In genomic region chr4:185689407-185689806, GRCh38 we compare ENCODE assay signal across 27 cellular contexts.
"Had no signal": no experiment of that assay in that cellular context is flagged by ENCODE, and none has a peak within 500 bp of the region (broad histone marks: within the 10 kb centered on the region; RNA-seq: fewer than 3 reads in every experiment).

No MANE protein-coding gene starts in this region.

- H3K27me3 Mint-ChIP-seq: effector memory CD8-positive, alpha-beta T cell had no signal

- H3K4me1 Mint-ChIP-seq: mesothelial cell of epicardium, naive B cell had no signal

- DNase-seq: cortex of kidney; effector memory CD8-positive, alpha-beta T cell; erythroblast; esophagus squamous epithelium; foreskin melanocyte; left colon; mesenchymal stem cell; mucosa of descending colon; naive B cell; pancreas; stimulated activated CD4-positive, alpha-beta T cell treated with anti-CD3 and anti-CD28 coated beads, Interleukin-12 subunit alpha, Interleukin-12 subunit beta, amount 100 ng/mL, for 4 hours; stimulated activated CD4-positive, alpha-beta T cell treated with anti-CD3 and anti-CD28 coated beads, Interleukin-1b, Interleukin-23, amount 100 ng/mL, for 48 hours; stimulated activated CD4-positive, alpha-beta T cell treated with anti-CD3 and anti-CD28 coated beads, Interleukin-4, amount 100 ng/mL, for 1 hour; stimulated activated CD8-positive, alpha-beta memory T cell treated with anti-CD3 and anti-CD28 coated beads, Interleukin-4, amount 100 ng/mL, for 48 hours; stimulated activated naive CD8-positive, alpha-beta T cell treated with anti-CD3 and anti-CD28 coated beads, Interleukin-15, Interleukin-2, amounts not matched to agents 100 U/mL and 50 U/mL, for 24 hours; substantia nigra; testis; uterus had no signal

- H3K27ac ChIP-seq: esophagus squamous epithelium, hepatocyte, neutrophil, pancreas, testis, tibial nerve, upper lobe of left lung, uterus had no signal

- H3K4me3 ChIP-seq: esophagus squamous epithelium, hepatocyte, mucosa of descending colon, pancreas, smooth muscle cell, testis, tibial nerve, upper lobe of left lung, uterus had no signal

- H3K4me1 ChIP-seq: esophagus squamous epithelium, testis, tibial nerve, upper lobe of left lung, uterus had no signal

- H3K4me3 Mint-ChIP-seq: effector memory CD8-positive, alpha-beta T cell; mesothelial cell of epicardium; naive B cell; natural killer cell treated with Interleukin-12 subunit alpha and Interleukin-12 subunit beta and Interleukin-15 and Interleukin-18, amount 100 ng/mL, for 72 hours; neural crest cell had no signal

- H3K36me3 ChIP-seq: esophagus squamous epithelium, neutrophil, tibial nerve, upper lobe of left lung, uterus had no signal

- H3K36me3 Mint-ChIP-seq: mesothelial cell of epicardium; naive B cell; natural killer cell treated with Interleukin-12 subunit alpha and Interleukin-12 subunit beta and Interleukin-15 and Interleukin-18, amount 100 ng/mL, for 72 hours had no signal

- H3K9me3 ChIP-seq: esophagus squamous epithelium, mucosa of descending colon, neutrophil, pancreas, testis, tibial nerve, upper lobe of left lung, uterus had no signal

- H3K9me3 Mint-ChIP-seq: effector memory CD8-positive, alpha-beta T cell; mesothelial cell of epicardium; naive B cell; natural killer cell treated with Interleukin-12 subunit alpha and Interleukin-12 subunit beta and Interleukin-15 and Interleukin-18, amount 100 ng/mL, for 72 hours; neural crest cell had no signal

- H3K27ac Mint-ChIP-seq: effector memory CD8-positive, alpha-beta T cell; mesothelial cell of epicardium; naive B cell; natural killer cell treated with Interleukin-12 subunit alpha and Interleukin-12 subunit beta and Interleukin-15 and Interleukin-18, amount 100 ng/mL, for 72 hours had no signal

- ATAC-seq: effector memory CD8-positive, alpha-beta T cell; left colon; mucosa of descending colon; natural killer cell treated with Interleukin-12 subunit alpha and Interleukin-12 subunit beta and Interleukin-15 and Interleukin-18, amount 100 ng/mL, for 72 hours; pancreas; sciatic nerve; stimulated activated naive CD8-positive, alpha-beta T cell treated with anti-CD3 and anti-CD28 coated beads, Interleukin-15, Interleukin-2, amounts not matched to agents 100 U/mL and 50 U/mL, for 24 hours had no signal

- H3K27me3 ChIP-seq: esophagus squamous epithelium, hepatocyte, neutrophil, pancreas, testis, tibial nerve, upper lobe of left lung, uterus had no signal
